Comparison of ENCODE assay signal across 1 cellular context in genomic region chrX:136781180-136781797, GRCh38.
TF ChIP-seq lines count a peak whose summit lies in the region.

No MANE protein-coding gene starts in this region.

TF ChIP-seq in H1, 55 proteins besides CTCF, POLR2A, EP300 and RAD21 (continued from another document):
- TF ChIP-seq CHD7 (IDR thresholded peaks at IDR 0.05; ENCODE audit: insufficient replicate concordance, low read length): no peak
- TF ChIP-seq BRCA1 (IDR thresholded peaks at IDR 0.05; ENCODE audit: low read depth, low read length): no peak
- TF ChIP-seq POU5F1 (IDR thresholded peaks at IDR 0.05; ENCODE audit: low read depth, low read length): no peak
- TF ChIP-seq JUN (IDR thresholded peaks at IDR 0.05; ENCODE audit: low read depth, low read length): no peak
- no peak for TF ChIP-seq SUZ12 (IDR thresholded peaks at IDR 0.05; ENCODE audit: low read length)
- no peak for TF ChIP-seq NANOG (IDR thresholded peaks at IDR 0.05; ENCODE audit: insufficient read depth, low read depth, low read length, poor library complexity, severe bottlenecking)
- no peak for TF ChIP-seq CHD1 (IDR thresholded peaks at IDR 0.05; ENCODE audit: low read depth, low read length)
